Comparison of ENCODE assay signal across 23 cellular contexts in genomic region chr2:7910752-7911151, GRCh38.
"Had no signal": no experiment of that assay in that cellular context is flagged by ENCODE, and none has a peak within 500 bp of the region (broad histone marks: within the 10 kb centered on the region; RNA-seq: fewer than 3 reads in every experiment).

No MANE protein-coding gene starts in this region.

- H3K4me2 ChIP-seq: hepatocyte had no signal

- H3K4me3 ChIP-seq: colonic mucosa, gastroesophageal sphincter, heart left ventricle, hepatocyte, left lung, lower lobe of right lung had no signal

- FAIRE-seq: endometrium, frontal cortex, islet of Langerhans, keratinocyte had no signal

- H3K79me2 ChIP-seq: hepatocyte had no signal

- H3K4me1 ChIP-seq: colonic mucosa, foreskin keratinocyte, heart left ventricle, left lung, lower lobe of right lung had no signal

- H3K27ac ChIP-seq: colonic mucosa, epithelial cell of prostate, foreskin keratinocyte, gastroesophageal sphincter, heart left ventricle, hepatocyte, left lung, lower lobe of right lung had no signal

- H2AFZ ChIP-seq: hepatocyte had no signal

- H3K9me3 ChIP-seq: colonic mucosa, gastroesophageal sphincter, heart left ventricle, left lung, lower lobe of right lung had no signal

- DNase-seq: colonic mucosa; cortex of kidney; effector CD8-positive, alpha-beta T cell; effector memory CD8-positive, alpha-beta T cell; endodermal cell; erythroblast; foreskin keratinocyte; heart left ventricle; hypothalamus; left cardiac atrium; left lung; left ventricle myocardium superior; lower lobe of right lung; mesenchymal stem cell; naive thymus-derived CD4-positive, alpha-beta T cell had no signal

- H3K27me3 ChIP-seq: colonic mucosa, foreskin keratinocyte, gastroesophageal sphincter, heart left ventricle, hepatocyte, left lung had no signal

- ATAC-seq: effector memory CD8-positive, alpha-beta T cell; esophagus mucosa; foreskin keratinocyte; gastroesophageal sphincter; heart left ventricle; left cardiac atrium; left lung; left ventricle myocardium superior; lower lobe of right lung; naive thymus-derived CD4-positive, alpha-beta T cell had no signal

- H3K36me3 ChIP-seq: colonic mucosa, gastroesophageal sphincter, heart left ventricle, left lung, lower lobe of right lung had no signal
